8 cellular contexts compared by ENCODE assay signal in genomic region chr15:65792130-65792987, GRCh38. TPM values are rescaled to one million over a fixed set of nuclear protein-coding genes. Genes with fewer than 3 reads are reported as not detected.
A peak's percentile ranks its signal among the peaks of the same experiment; 100 is the strongest.
DNase-seq lines count a peak whose midpoint lies in the region; TF ChIP-seq lines count a peak whose summit lies in the region.

Gene DENND4A (minus strand): TSS chr15:65792293. CDS start chr15:65756450, 35,843 bp downstream.

- H3K4me3 Mint-ChIP-seq in neural crest cell: peak within 1 kb of the TSS; percentile 97

- H3K27me3 ChIP-seq in HAP-1 (ENCODE audit: low read depth) (no peaks in the 10 kb centered on the region), MM.1S (replicated peaks; ENCODE audit: insufficient read depth, low read length) (no peaks in the 10 kb centered on the region), stomach smooth muscle (ENCODE audit: control insufficient read depth in 1 of 2, insufficient read depth in 2 of 2, low read length in 2 of 2) (no peaks in the 10 kb centered on the region)

- no peaks in the 10 kb centered on the region for H3K27me3 Mint-ChIP-seq in neural crest cell (ENCODE audit: low read depth)

- H3K9me2 ChIP-seq in MM.1S (replicated peaks; ENCODE audit: insufficient read depth, low read length): no peaks in the 10 kb centered on the region

- H3K9me3 Mint-ChIP-seq in neural crest cell: no peaks in the 10 kb centered on the region

- peak within 1 kb of the TSS; percentile 77 for H3K4me2 ChIP-seq in MM.1S (ENCODE audit: low read depth, low read length)

- H3K36me3 ChIP-seq in ES-I3 (ENCODE audit: insufficient read depth, low read length) (no peaks in the 10 kb centered on the region), HAP-1 (replicated peaks) (no peaks in the 10 kb centered on the region), MM.1S (replicated peaks; ENCODE audit: insufficient read depth, low read length) (no peaks in the 10 kb centered on the region), stomach smooth muscle (ENCODE audit: control insufficient read depth in 2 of 2, insufficient read depth in 2 of 2, low read length in 2 of 2) (no peaks in the 10 kb centered on the region)

- H3F3A ChIP-seq in MM.1S (ENCODE audit: insufficient read depth, low read length): peaks cover 17% of the 10 kb centered on the region

- H3K9ac ChIP-seq in ES-I3 (ENCODE audit: low read depth, low read length): peak within 1 kb of the TSS; percentile 77
- peak within 1 kb of the TSS; percentile 94 for H3K9ac ChIP-seq in MM.1S (ENCODE audit: low read length)
- H3K9ac ChIP-seq in stomach smooth muscle (ENCODE audit: low read length in 2 of 2): peak within 1 kb of the TSS; percentile 97 to 98

- H3K36me3 Mint-ChIP-seq in neural crest cell (ENCODE audit: low read depth): no peaks in the 10 kb centered on the region

- H3K4me1 ChIP-seq in ES-I3 (ENCODE audit: insufficient read depth, low read length): peaks cover 11% of the 10 kb centered on the region; the same call in 1 of the 2 replicates
- peaks cover 20% of the 10 kb centered on the region for H3K4me1 ChIP-seq in HAP-1
- H3K4me1 ChIP-seq in MM.1S (ENCODE audit: low read length): peaks cover 20% of the 10 kb centered on the region
- H3K4me1 ChIP-seq in stomach smooth muscle (ENCODE audit: control insufficient read depth, insufficient read depth, low read length): peaks cover 3% of the 10 kb centered on the region

- H4K20me1 ChIP-seq in MM.1S (ENCODE audit: insufficient read depth, low read length): no peaks in the 10 kb centered on the region

- DNase-seq in HAP-1 (ENCODE audit: low spot score in 2 of 2) (peak; percentile 100), MM.1S (peak; percentile 97), SIG-M5 (lab: John Stamatoyannopoulos, UW) (peak; percentile 89), activated gamma-delta T cell treated with Interleukin-2 at 50 U/mL for 16 hours (peak; percentile 98), fibroblast of villous mesenchyme (ENCODE audit: low read depth) (peak; percentile 99), neural crest cell (ENCODE audit: low read depth, low spot score) (peak; percentile 93)

- in situ Hi-C loops in HAP-1 (cut with MboI; ENCODE audit: low sequenced_read_pairs): no loop called here

- H3K4me3 ChIP-seq in HAP-1 (peak within 1 kb of the TSS; percentile 58), MM.1S (ENCODE audit: low read length) (peak within 1 kb of the TSS; percentile 76), fibroblast of villous mesenchyme (ENCODE audit: low read depth, low read length) (peak within 1 kb of the TSS; percentile 94), stomach smooth muscle (ENCODE audit: low read length in 2 of 2) (peak within 1 kb of the TSS; percentile 87 to 98)

- peak within 1 kb of the TSS; percentile 98 for H3K27ac Mint-ChIP-seq in neural crest cell (ENCODE audit: unreplicated experiment)

- TF ChIP-seq CTCF in MM.1S (IDR thresholded peaks at IDR 0.05; ENCODE audit: low read length) (no peak), fibroblast of villous mesenchyme (IDR thresholded peaks at IDR 0.05; ENCODE audit: insufficient read depth, low read depth, low read length) (no peak), neural crest cell (conservative IDR thresholded peaks at IDR 0.05) (no peak)

- peak within 1 kb of the TSS; percentile 75 for H2AFZ ChIP-seq in MM.1S (ENCODE audit: low read length)

- H3K79me2 ChIP-seq in MM.1S (ENCODE audit: low read length): peaks cover 52% of the 10 kb centered on the region

- peaks cover 33% of the 10 kb centered on the region for H3K4me1 Mint-ChIP-seq in neural crest cell

- H3K27ac ChIP-seq in MM.1S (ENCODE audit: low read length) (peak within 1 kb of the TSS; percentile 98), stomach smooth muscle (ENCODE audit: low read length) (peak within 1 kb of the TSS; percentile 97)

- H3K9me3 ChIP-seq in ES-I3 (ENCODE audit: control insufficient read depth, insufficient read depth, low read length): no peaks in the 10 kb centered on the region
- H3K9me3 ChIP-seq in HAP-1: no peaks in the 10 kb centered on the region
- no peaks in the 10 kb centered on the region for H3K9me3 ChIP-seq in MM.1S (replicated peaks; ENCODE audit: insufficient read depth, low read length)
- no peaks in the 10 kb centered on the region for H3K9me3 ChIP-seq in stomach smooth muscle (ENCODE audit: control insufficient read depth in 2 of 2, low read length in 2 of 2)

RNA-seq across cellular contexts. Expression of gene DENND4A, which starts in this region (rescaled TPM):
- total RNA-seq in fibroblast of villous mesenchyme (20.0 and 37.6 TPM in 2 replicates), neural crest cell (9.1 and 11.2 TPM in 2 replicates)

Comparison
In these comparisons a context has a peak if more than half of its experiments do, and no peak if none do; other contexts are left out.
1. Peak in every context shown above with its lines: DNase-seq, H3K4me3 ChIP-seq and H3K27ac ChIP-seq.